ENCODE assay signal across 8 cellular contexts in the genomic region with DNA sequence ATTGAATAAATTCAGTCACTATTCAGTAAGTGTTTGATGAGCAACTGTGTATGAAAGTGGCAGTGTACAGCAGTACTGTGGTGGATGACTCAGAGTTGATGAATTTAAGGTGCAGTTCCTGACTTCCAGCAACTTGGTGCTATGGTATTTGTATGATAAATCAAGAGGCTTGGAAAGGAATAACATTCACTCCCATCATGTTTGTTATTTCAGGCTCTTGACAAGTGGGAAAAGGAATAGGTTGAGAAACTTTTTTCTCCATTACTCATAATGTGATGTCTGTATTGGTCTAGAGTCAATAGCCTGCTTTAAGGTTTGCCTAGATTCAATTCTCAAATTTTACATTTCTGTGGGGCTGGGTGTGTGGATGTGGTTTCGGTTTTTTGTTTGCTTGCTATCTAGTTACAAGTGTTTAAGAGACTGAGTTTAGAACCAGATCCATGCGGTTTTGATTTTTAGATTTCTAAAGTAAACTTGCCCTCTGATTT. TPM values are rescaled to one million over a fixed set of nuclear protein-coding genes. Genes with fewer than 3 reads are reported as not detected.
DNase-seq lines count a peak whose midpoint lies in the region; ATAC-seq and TF ChIP-seq lines count a peak whose summit lies in the region.

No MANE protein-coding gene starts in this region.

- no peaks in the 10 kb centered on the region for H3K36me3 ChIP-seq in CD8-positive, alpha-beta memory T cell (ENCODE audit: insufficient read depth, low read length)

- CTCF ChIA-PET in CD8-positive, alpha-beta memory T cell (lab: Charles Lee), result interaction anchor here (0.7 kb wide), 1 partner anchor 17 kb away, joined by 3 read pairs; no protein-coding TSS in a partner anchor

- H3K27me3 ChIP-seq in CD8-positive, alpha-beta memory T cell (ENCODE audit: insufficient read depth, low read length, poor library complexity, severe bottlenecking), result no peaks in the 10 kb centered on the region

- ATAC-seq in GM21381 (IDR thresholded peaks at IDR 0.05; ENCODE audit: unreplicated experiment), result peak; percentile 51
- no peak for ATAC-seq in effector memory CD8-positive, alpha-beta T cell (replicated peaks)
- no peak for ATAC-seq in HG03025 (IDR thresholded peaks at IDR 0.05; ENCODE audit: low FRiP score, unreplicated experiment)

- peaks cover 4 to 44% of the 10 kb centered on the region in 2 donors for H3K27me3 Mint-ChIP-seq in CD8-positive, alpha-beta memory T cell
- H3K27me3 Mint-ChIP-seq in effector memory CD8-positive, alpha-beta T cell, result peaks cover 18 to 50% of the 10 kb centered on the region in 2 donors

- H3K36me3 Mint-ChIP-seq in CD8-positive, alpha-beta memory T cell, result no peaks in the 10 kb centered on the region
- no peaks in the 10 kb centered on the region for H3K36me3 Mint-ChIP-seq in effector memory CD8-positive, alpha-beta T cell (ENCODE audit: insufficient read depth)

- H3K9me3 ChIP-seq in CD8-positive, alpha-beta memory T cell (ENCODE audit: low read length), result no peaks in the 10 kb centered on the region

- DNase-seq in LHCN-M2 (ENCODE audit: low read depth), result peak; percentile 99
- peak; percentile 98 for DNase-seq in epithelial cell of esophagus (ENCODE audit: low read depth)
- DNase-seq in pulmonary artery endothelial cell (ENCODE audit: low read depth, low spot score), result peak; percentile 95
- no peak for DNase-seq in CD8-positive, alpha-beta memory T cell
- DNase-seq in NCI-H1105 (lab: John Stamatoyannopoulos, UW), result no peak
- no peak for DNase-seq in effector memory CD8-positive, alpha-beta T cell

- TF ChIP-seq CTCF in epithelial cell of esophagus (IDR thresholded peaks at IDR 0.05; ENCODE audit: insufficient read depth, low read depth, low read length, missing control alignments), result no peak

- no peak overlapping the region for H3K27ac ChIP-seq in CD8-positive, alpha-beta memory T cell (ENCODE audit: low read depth, low read length)

- H3K4me1 Mint-ChIP-seq in CD8-positive, alpha-beta memory T cell, result no peaks in the 10 kb centered on the region
- H3K4me1 Mint-ChIP-seq in effector memory CD8-positive, alpha-beta T cell (ENCODE audit: low read depth in 2 of 2), result no peaks in the 10 kb centered on the region

- H3K27ac Mint-ChIP-seq in CD8-positive, alpha-beta memory T cell, result no peak overlapping the region
- no peak overlapping the region for H3K27ac Mint-ChIP-seq in effector memory CD8-positive, alpha-beta T cell

- no peak overlapping the region for H3K4me3 ChIP-seq in epithelial cell of esophagus (ENCODE audit: low read length)
- no peak overlapping the region for H3K4me3 ChIP-seq in CD8-positive, alpha-beta memory T cell (ENCODE audit: low read length)

- POLR2A ChIA-PET in CD8-positive, alpha-beta memory T cell (lab: Charles Lee), result no interaction called here

- no peak overlapping the region for H3K4me3 Mint-ChIP-seq in CD8-positive, alpha-beta memory T cell
- no peak overlapping the region for H3K4me3 Mint-ChIP-seq in effector memory CD8-positive, alpha-beta T cell

- no peaks in the 10 kb centered on the region for H3K4me1 ChIP-seq in CD8-positive, alpha-beta memory T cell (ENCODE audit: insufficient read depth, low read length)

- no peaks in the 10 kb centered on the region for H3K9me3 Mint-ChIP-seq in CD8-positive, alpha-beta memory T cell
- no peaks in the 10 kb centered on the region for H3K9me3 Mint-ChIP-seq in effector memory CD8-positive, alpha-beta T cell

RNA-seq across cellular contexts. Expression of gene CYP2U1, which starts 35.1 kb away (rescaled TPM):
- total RNA-seq in LHCN-M2 (2014; rRNA removed) (8.6 and 13.5 TPM in 2 replicates), pulmonary artery endothelial cell (4.9 and 14.5 TPM in 2 replicates)
- polyA plus RNA-seq in LHCN-M2 (2012), result 6.0 TPM
- total RNA-seq in CD8-positive, alpha-beta memory T cell, result 1 to 10 TPM; 2.7 to 2.9 TPM
- 4.0 TPM for polyA plus RNA-seq in CD8-positive, alpha-beta memory T cell

Comparison
In these comparisons a context has a peak if more than half of its experiments do, and no peak if none do; other contexts are left out.
1. DNase-seq: peak in LHCN-M2 (single experiment), epithelial cell of esophagus (single experiment) and pulmonary artery endothelial cell (single experiment); none in CD8-positive, alpha-beta memory T cell (0 of 5), NCI-H1105 (single experiment) and effector memory CD8-positive, alpha-beta T cell (0 of 3).